7 cellular contexts compared by ENCODE assay signal in genomic region chr2:146734042-146734715, GRCh38.
DNase-seq lines count a peak whose midpoint lies in the region; ATAC-seq and TF ChIP-seq lines count a peak whose summit lies in the region.

No MANE protein-coding gene starts in this region.

- H3K4me1 ChIP-seq in aorta (ENCODE audit: control insufficient read depth in 1 of 2, insufficient read depth in 2 of 2, low read length in 2 of 2) = no peaks in the 10 kb centered on the region

- H3K27me3 ChIP-seq in kidney epithelial cell (ENCODE audit: control insufficient read depth, insufficient read depth, low read length) (no peaks in the 10 kb centered on the region), aorta (ENCODE audit: control insufficient read depth in 1 of 2, insufficient read depth in 2 of 2, low read length in 1 of 2) (no peaks in the 10 kb centered on the region)

- H3K9me3 ChIP-seq in aorta (ENCODE audit: control insufficient read depth, low read length) = no peaks in the 10 kb centered on the region

- H3K4me3 ChIP-seq in kidney epithelial cell (ENCODE audit: low read depth, low read length) (no peak overlapping the region), aorta (ENCODE audit: low read length in 2 of 2) (no peak overlapping the region)

- 23 to 24% methylated on average over 8 of the region's 8 CpGs for WGBS in aorta, 2 donors

- DNase-seq in NCI-H2107 treated with DMSO at 0.1 percent for 48 hours (lab: John Stamatoyannopoulos, UW; ENCODE audit: unreplicated experiment) (peak; percentile 32), amniotic epithelial cell (ENCODE audit: low read depth) (peak; percentile 88), kidney epithelial cell (ENCODE audit: low read depth) (no peak), aorta (no peak)

- no peak overlapping the region for H3K27ac ChIP-seq in aorta (ENCODE audit: low read depth in 1 of 2, low read length in 2 of 2)

- ATAC-seq in HG02798 (IDR thresholded peaks at IDR 0.05; ENCODE audit: poor library complexity, unreplicated experiment) (peak; percentile 76), aorta (ENCODE audit: low FRiP score) (peak; percentile 62), GM19328 (IDR thresholded peaks at IDR 0.05; ENCODE audit: unreplicated experiment) (no peak)

- peak; percentile 52 for TF ChIP-seq CTCF in GM12873 (IDR thresholded peaks at IDR 0.05; ENCODE audit: insufficient read depth, low read depth, low read length, missing control alignments)
- peak; percentile 39 for TF ChIP-seq CTCF in kidney epithelial cell (IDR thresholded peaks at IDR 0.05; ENCODE audit: insufficient read depth, low read length, poor library complexity, severe bottlenecking)

- H3K36me3 ChIP-seq in kidney epithelial cell (ENCODE audit: control insufficient read depth, insufficient read depth, low read length) = no peaks in the 10 kb centered on the region
- H3K36me3 ChIP-seq in aorta (ENCODE audit: control insufficient read depth in 1 of 2, insufficient read depth in 2 of 2, low read length in 1 of 2) = no peaks in the 10 kb centered on the region

- intact Hi-C loops in aorta (cut with DNase I) = loop anchor here in 1 of 2 donors (10.0 kb wide), 1 partner anchor 1181 kb away; no protein-coding TSS in a partner anchor

Comparison
In these comparisons a context has a peak if more than half of its experiments do, and no peak if none do; other contexts are left out.
1. DNase-seq: peak in NCI-H2107 treated with DMSO at 0.1 percent for 48 hours (single experiment) and amniotic epithelial cell (single experiment); none in kidney epithelial cell (single experiment) and aorta (0 of 2).